Comparison of ENCODE assay signal across 8 cellular contexts in the genomic region with DNA sequence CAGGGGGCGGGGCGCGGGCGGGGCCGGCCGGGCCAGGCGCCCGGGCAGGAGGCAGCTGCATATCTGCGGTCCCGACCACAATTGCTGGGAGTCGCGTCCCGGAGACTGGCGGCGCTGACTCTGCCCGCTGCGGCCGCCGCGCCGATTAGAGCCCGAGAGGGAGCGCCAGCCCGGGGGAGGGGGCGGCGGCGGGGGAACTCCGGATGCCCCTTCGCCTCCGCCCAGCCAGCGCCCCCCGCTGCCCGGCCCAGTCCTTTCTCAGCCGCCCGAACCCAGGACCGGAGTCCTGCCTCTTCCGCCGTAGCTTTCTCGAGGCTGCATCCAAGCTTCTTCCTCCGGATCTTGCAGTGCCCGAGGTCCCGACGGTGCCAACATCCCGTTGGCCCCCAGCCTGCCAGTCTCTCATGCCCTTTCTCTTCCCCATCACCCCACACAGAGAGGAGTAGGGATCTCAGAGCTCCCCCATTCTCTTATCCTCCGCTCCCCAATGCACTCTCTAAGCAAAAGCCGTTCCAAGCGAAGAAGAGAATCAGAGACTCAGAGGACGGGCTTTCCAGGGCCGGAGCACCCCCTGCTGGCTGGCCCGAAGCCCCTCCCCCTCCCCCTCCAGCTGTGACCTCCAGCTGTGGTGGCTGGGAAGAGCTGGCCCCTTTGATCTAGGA. TPM values are rescaled to one million over a fixed set of nuclear protein-coding genes. Genes with fewer than 3 reads are reported as not detected.
A peak's percentile ranks its signal among the peaks of the same experiment; 100 is the strongest.
DNase-seq lines count a peak whose midpoint lies in the region; ATAC-seq and TF ChIP-seq lines count a peak whose summit lies in the region.

No MANE protein-coding gene starts in this region.

- H3K9me3 Mint-ChIP-seq in activated CD4-positive, alpha-beta memory T cell treated with anti-CD3 and anti-CD28 coated beads, Interleukin-2, amount 10 ng/mL, durations not matched to agents 7 days and 5 days: no peaks in the 10 kb centered on the region

- peak overlapping the region; percentile 26 for H3K27ac Mint-ChIP-seq in activated CD4-positive, alpha-beta memory T cell treated with anti-CD3 and anti-CD28 coated beads, Interleukin-2, amount 10 ng/mL, durations not matched to agents 7 days and 5 days

- H3K4me1 Mint-ChIP-seq in activated CD4-positive, alpha-beta memory T cell treated with anti-CD3 and anti-CD28 coated beads, Interleukin-2, amount 10 ng/mL, durations not matched to agents 7 days and 5 days: peaks cover 18% of the 10 kb centered on the region

- WGBS in ectodermal cell, 2 experiments: 0% methylated on average over 50 of the region's 50 CpGs
- 1 to 2% methylated on average over 33 to 50 of the region's 50 CpGs for WGBS in lung, 2 donors

- H3K4me3 ChIP-seq in ectodermal cell (ENCODE audit: insufficient read depth, low read depth, low read length) (peak overlapping the region; percentile 55), lung (peak overlapping the region; percentile 16)

- H3K9me3 ChIP-seq in ectodermal cell (ENCODE audit: control insufficient read depth, low read length): no peaks in the 10 kb centered on the region
- H3K9me3 ChIP-seq in lung (ENCODE audit: control insufficient read depth in 2 of 2, insufficient read depth in 1 of 2, low read length in 1 of 2): no peaks in the 10 kb centered on the region

- CTCF ChIA-PET in activated CD4-positive, alpha-beta memory T cell treated with anti-CD3 and anti-CD28 coated beads, Interleukin-2, amount 10 ng/mL, durations not matched to agents 7 days and 5 days (lab: Charles Lee): interaction anchor here (0.6 to 6.2 kb wide), 36 partner anchors 8 to 279 kb away, joined by 3 to 110 read pairs (median 5); partner anchors contain the start of genes AAAS, MAP3K12, MYG1 and PRR13

- no peaks in the 10 kb centered on the region for H3K27me3 ChIP-seq in ectodermal cell (ENCODE audit: control insufficient read depth, insufficient read depth, low read length, poor library complexity, severe bottlenecking)
- no peaks in the 10 kb centered on the region for H3K27me3 ChIP-seq in lung (ENCODE audit: control insufficient read depth, insufficient read depth)

- POLR2A ChIA-PET in activated CD4-positive, alpha-beta memory T cell treated with anti-CD3 and anti-CD28 coated beads, Interleukin-2, amount 10 ng/mL, durations not matched to agents 7 days and 5 days (lab: Charles Lee): interaction anchor here (0.7 to 2.6 kb wide), 23 partner anchors 7 to 935 kb away, joined by 3 to 30 read pairs (median 4); partner anchors contain the start of genes AAAS, CBX5, HNRNPA1 and PFDN5

- ATAC-seq in HG02678 (IDR thresholded peaks at IDR 0.05; ENCODE audit: unreplicated experiment): peak; percentile 68
- peak; percentile 81 for ATAC-seq in lung (ENCODE audit: insufficient read depth, low FRiP score)
- ATAC-seq in HG02981 (IDR thresholded peaks at IDR 0.05; ENCODE audit: unreplicated experiment): no peak

- peaks cover 15% of the 10 kb centered on the region for H3K27me3 Mint-ChIP-seq in activated CD4-positive, alpha-beta memory T cell treated with anti-CD3 and anti-CD28 coated beads, Interleukin-2, amount 10 ng/mL, durations not matched to agents 7 days and 5 days

- H3K27ac ChIP-seq in ectodermal cell (ENCODE audit: insufficient read depth, low read depth, low read length, poor library complexity, severe bottlenecking): peak overlapping the region; percentile 84
- H3K27ac ChIP-seq in lung (ENCODE audit: low read depth in 1 of 2, low read length in 1 of 2): peak overlapping the region; percentile 72 to 81

- peak; percentile 78 for DNase-seq in EH (ENCODE audit: low read depth)
- peak; percentile 51 for DNase-seq in NCI-H526 treated with DMSO at 0.1 percent for 48 hours (lab: John Stamatoyannopoulos, UW)
- peak; percentile 70 for DNase-seq in activated CD4-positive, alpha-beta memory T cell treated with anti-CD3 and anti-CD28 coated beads, Interleukin-2, amount 10 ng/mL, durations not matched to agents 7 days and 5 days
- DNase-seq in lung (ENCODE audit: low spot score): peak; percentile 65
- DNase-seq in stimulated activated CD4-positive, alpha-beta T cell treated with anti-CD3 and anti-CD28 coated beads, TNF-alpha, amount 100 ng/mL, for 4 hours (ENCODE audit: low read depth in 3 of 3): peak; percentile 50 to 60 (median 59)

- TF ChIP-seq CTCF in lung (IDR thresholded peaks at IDR 0.05; ENCODE audit: control extremely low read depth, extremely low read depth): peak; percentile 53

- H3K36me3 ChIP-seq in ectodermal cell (ENCODE audit: control insufficient read depth, insufficient read depth, low read length): no peaks in the 10 kb centered on the region
- no peaks in the 10 kb centered on the region for H3K36me3 ChIP-seq in lung (ENCODE audit: control insufficient read depth in 2 of 2, insufficient read depth in 2 of 2, low read length in 2 of 2)

- H3K4me3 Mint-ChIP-seq in activated CD4-positive, alpha-beta memory T cell treated with anti-CD3 and anti-CD28 coated beads, Interleukin-2, amount 10 ng/mL, durations not matched to agents 7 days and 5 days: peak overlapping the region; percentile 88

- no peaks in the 10 kb centered on the region for H3K36me3 Mint-ChIP-seq in activated CD4-positive, alpha-beta memory T cell treated with anti-CD3 and anti-CD28 coated beads, Interleukin-2, amount 10 ng/mL, durations not matched to agents 7 days and 5 days (ENCODE audit: low read depth)

- peaks cover 24% of the 10 kb centered on the region for H3K4me1 ChIP-seq in ectodermal cell (ENCODE audit: control insufficient read depth, insufficient read depth, low read length)
- peaks cover 0 to 3% of the 10 kb centered on the region in 2 donors for H3K4me1 ChIP-seq in lung (ENCODE audit: control insufficient read depth in 2 of 2, insufficient read depth in 2 of 2, low read length in 2 of 2)

RNA-seq across cellular contexts. Expression of gene SP7, which starts 8.8 kb away (rescaled TPM):
- total RNA-seq in activated CD4-positive, alpha-beta memory T cell treated with anti-CD3 and anti-CD28 coated beads, Interleukin-2, amount 10 ng/mL, durations not matched to agents 7 days and 5 days: not detected
- polyA plus RNA-seq in ectodermal cell (2013, experiment 1 of 4): 1.7 TPM
- 1.7 TPM for polyA plus RNA-seq in ectodermal cell (2013, experiment 2 of 4)
- polyA plus RNA-seq in ectodermal cell (2013, experiment 3 of 4): 1.3 TPM
- 1.4 TPM for polyA plus RNA-seq in ectodermal cell (2013, experiment 4 of 4)
- not detected for total RNA-seq in lung
- not detected for polyA plus RNA-seq in lung

RNA-seq across cellular contexts. Expression of gene AAAS, which starts 23.5 kb away (rescaled TPM):
- total RNA-seq in activated CD4-positive, alpha-beta memory T cell treated with anti-CD3 and anti-CD28 coated beads, Interleukin-2, amount 10 ng/mL, durations not matched to agents 7 days and 5 days: 10 to 100 TPM; 63.2 to 63.8 TPM
- polyA plus RNA-seq in ectodermal cell (2013, experiment 1 of 4): 82.6 TPM
- 87.0 TPM for polyA plus RNA-seq in ectodermal cell (2013, experiment 2 of 4)
- polyA plus RNA-seq in ectodermal cell (2013, experiment 3 of 4): 66.1 TPM
- 82.5 TPM for polyA plus RNA-seq in ectodermal cell (2013, experiment 4 of 4)
- 10 to 100 TPM; 51.4 to 51.7 TPM for total RNA-seq in lung
- polyA plus RNA-seq in lung: 10 to 100 TPM; 29.7 to 37.0 TPM

RNA-seq across cellular contexts. Expression of gene SP1, which starts 35.0 kb away (rescaled TPM):
- 10 to 100 TPM; 77.1 to 85.6 TPM for total RNA-seq in activated CD4-positive, alpha-beta memory T cell treated with anti-CD3 and anti-CD28 coated beads, Interleukin-2, amount 10 ng/mL, durations not matched to agents 7 days and 5 days
- polyA plus RNA-seq in ectodermal cell (2013, experiment 1 of 4): 84.9 TPM
- 91.3 TPM for polyA plus RNA-seq in ectodermal cell (2013, experiment 2 of 4)
- 56.6 TPM for polyA plus RNA-seq in ectodermal cell (2013, experiment 3 of 4)
- 67.5 TPM for polyA plus RNA-seq in ectodermal cell (2013, experiment 4 of 4)
- total RNA-seq in lung: 10 to 100 TPM; 68.3 to 72.2 TPM
- polyA plus RNA-seq in lung: 10 to 100 TPM; 16.2 to 26.6 TPM

RNA-seq across cellular contexts. Expression of gene MYG1, which starts 45.5 kb away (rescaled TPM):
- total RNA-seq in activated CD4-positive, alpha-beta memory T cell treated with anti-CD3 and anti-CD28 coated beads, Interleukin-2, amount 10 ng/mL, durations not matched to agents 7 days and 5 days: 10 to 100 TPM; 49.0 to 53.7 TPM
- polyA plus RNA-seq in ectodermal cell (2013, experiment 1 of 4): 67.6 TPM
- 67.8 TPM for polyA plus RNA-seq in ectodermal cell (2013, experiment 2 of 4)
- 53.8 TPM for polyA plus RNA-seq in ectodermal cell (2013, experiment 3 of 4)
- polyA plus RNA-seq in ectodermal cell (2013, experiment 4 of 4): 60.6 TPM
- 10 to 100 TPM; 22.1 to 63.5 TPM for total RNA-seq in lung
- polyA plus RNA-seq in lung: 10 to 100 TPM; 56.1 to 88.9 TPM

RNA-seq across cellular contexts. Expression of gene PFDN5, which starts 49.6 kb away (rescaled TPM):
- total RNA-seq in activated CD4-positive, alpha-beta memory T cell treated with anti-CD3 and anti-CD28 coated beads, Interleukin-2, amount 10 ng/mL, durations not matched to agents 7 days and 5 days: 100 to 1,000 TPM; 300 to 301 TPM
- 566 TPM for polyA plus RNA-seq in ectodermal cell (2013, experiment 1 of 4)
- 546 TPM for polyA plus RNA-seq in ectodermal cell (2013, experiment 2 of 4)
- polyA plus RNA-seq in ectodermal cell (2013, experiment 3 of 4): 587 TPM
- polyA plus RNA-seq in ectodermal cell (2013, experiment 4 of 4): 660 TPM
- total RNA-seq in lung: 100 to 1,000 TPM; 351 to 361 TPM
- polyA plus RNA-seq in lung: 1,000 to 10,000 TPM in 1 of 2 donors, 100 to 1,000 TPM in 1; 649 to 1,722 TPM
